Comparison of ENCODE assay signal across 8 cellular contexts in the genomic region with DNA sequence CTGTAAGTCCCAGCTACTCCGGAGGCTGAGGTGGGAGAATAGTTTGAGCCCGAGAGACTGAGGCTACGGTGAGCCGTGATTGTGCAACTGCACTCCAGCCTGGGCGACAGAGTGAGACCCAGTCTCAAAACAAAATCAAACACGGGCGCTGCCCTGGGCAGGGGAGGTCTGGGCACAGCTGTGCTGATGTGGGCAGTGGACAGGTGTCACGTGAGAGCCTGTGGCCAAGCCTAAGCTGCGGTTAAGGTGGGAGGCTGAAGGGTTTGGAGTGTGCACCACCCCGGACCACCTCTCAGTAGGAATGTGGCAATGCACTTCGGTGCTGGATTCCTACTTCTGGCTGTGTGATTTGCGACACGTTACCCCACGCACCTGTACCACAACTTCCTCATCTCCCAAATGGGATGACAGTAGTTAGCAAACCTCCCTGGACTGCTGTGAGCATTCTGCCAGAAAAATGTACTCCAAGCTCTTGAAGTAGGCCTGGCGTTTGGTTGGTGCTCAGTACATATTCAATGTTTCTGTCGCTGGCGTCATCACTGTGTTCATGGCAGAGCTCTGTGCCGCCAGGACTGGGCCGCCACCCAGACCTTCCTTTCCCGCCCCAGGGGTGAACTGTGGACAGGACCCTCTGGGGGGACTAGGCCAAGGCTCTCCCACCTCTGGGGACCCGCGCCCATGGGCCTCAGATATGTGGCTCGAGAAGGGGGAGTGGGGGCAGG. TPM values are rescaled to one million over a fixed set of nuclear protein-coding genes. Genes with fewer than 3 reads are reported as not detected.
DNase-seq lines count a peak whose midpoint lies in the region; ATAC-seq, FAIRE-seq and TF ChIP-seq lines count a peak whose summit lies in the region.

No MANE protein-coding gene starts in this region.

- DNase-seq in NCI-H146 (lab: John Stamatoyannopoulos, UW) (peak; percentile 40), NCI-H146 treated with DMSO at 0.1 percent for 48 hours (lab: John Stamatoyannopoulos, UW; ENCODE audit: unreplicated experiment) (no peak), stomach (no peak), GM13977 (ENCODE audit: low spot score) (no peak), frontal cortex (ENCODE audit: low spot score in 2 of 2) (no peak)

- H3K9me3 Mint-ChIP-seq in activated naive CD8-positive, alpha-beta T cell (ENCODE audit: low read depth): no peaks in the 10 kb centered on the region

- no peaks in the 10 kb centered on the region; the same call in 1 of the 2 replicates for H3K27me3 ChIP-seq in iPS-20b (ENCODE audit: insufficient read depth, low read length)
- no peaks in the 10 kb centered on the region for H3K27me3 ChIP-seq in stomach

- intact Hi-C loops in stomach (cut with DNase I; ENCODE audit: low total_unique reads): no loop called here

- peaks cover 3% of the 10 kb centered on the region for H3K36me3 Mint-ChIP-seq in activated naive CD8-positive, alpha-beta T cell

- ATAC-seq in GM19328 (IDR thresholded peaks at IDR 0.05; ENCODE audit: unreplicated experiment): no peak

- H3K36me3 ChIP-seq in iPS-20b (ENCODE audit: insufficient read depth, low read depth, low read length) (peaks cover 10% of the 10 kb centered on the region), stomach (no peaks in the 10 kb centered on the region)

- no peaks in the 10 kb centered on the region for H3K27me3 Mint-ChIP-seq in activated naive CD8-positive, alpha-beta T cell

- in situ Hi-C loops in GM13977 (cut with MboI; ENCODE audit: low pct_unique_long_range_greater_than_20kb, low sequenced_read_pairs, unreplicated experiment): no loop called here

- H3K9ac ChIP-seq in iPS-20b (ENCODE audit: low read depth, low read length): peak overlapping the region; percentile 89; the same call in 1 of the 2 replicates

- H3K4me1 ChIP-seq in iPS-20b (ENCODE audit: insufficient read depth, low read length) (peaks cover 2% of the 10 kb centered on the region; the same call in 1 of the 2 replicates), stomach (peaks cover 14 to 33% (median 26%) of the 10 kb centered on the region in 4 donors)

- no peak for TF ChIP-seq POLR2A in stomach (IDR thresholded peaks at IDR 0.05)

- FAIRE-seq in frontal cortex (lab: Jason Lieb, UNC): no peak

- no peak overlapping the region for H3K27ac ChIP-seq in iPS-20b (ENCODE audit: low read length)
- peak overlapping the region; percentile 78 to 83 (median 79) for H3K27ac ChIP-seq in stomach

- H3K4me1 Mint-ChIP-seq in activated naive CD8-positive, alpha-beta T cell (ENCODE audit: low read depth): peaks cover 34% of the 10 kb centered on the region

- peak overlapping the region; percentile 93 for H3K27ac Mint-ChIP-seq in activated naive CD8-positive, alpha-beta T cell

- TF ChIP-seq CTCF in stomach (IDR thresholded peaks at IDR 0.05) (no peak), GM13977 (IDR thresholded peaks at IDR 0.05; ENCODE audit: extremely low read depth, insufficient read depth, missing control alignments) (no peak)

- H3K4me3 Mint-ChIP-seq in activated naive CD8-positive, alpha-beta T cell: peak overlapping the region; percentile 90

- H3K4me3 ChIP-seq in iPS-20b (ENCODE audit: low read length) (peak overlapping the region; percentile 87), stomach (peak overlapping the region; percentile 72 to 91 (median 83))

- no peak for TF ChIP-seq EP300 in stomach (IDR thresholded peaks at IDR 0.05)

- WGBS in stomach, 5 donors: 91 to 98% (median 94%) methylated on average over 21 to 23 of the region's 23 CpGs

- H3K9me3 ChIP-seq in iPS-20b (ENCODE audit: insufficient read depth, low read depth, low read length) (no peaks in the 10 kb centered on the region), stomach (no peaks in the 10 kb centered on the region)

RNA-seq across cellular contexts. Expression of a gene that starts 0.8 kb away (rescaled TPM):
- total RNA-seq in stomach (10 to 100 TPM in 4 of 5 donors, 1 to 10 TPM in 1; 5.9 to 29.9 (median 13.2) TPM), frontal cortex (39.9 TPM)
- 1 to 10 TPM; 3.1 to 5.5 (median 4.1) TPM for polyA plus RNA-seq in stomach

RNA-seq across cellular contexts. Expression of a gene that starts 44.5 kb away (rescaled TPM):
- 10 to 100 TPM in 2 of 5 donors, 1 to 10 TPM in 2, under 1 TPM in 1; 0.89 to 42.9 (median 6.4) TPM for total RNA-seq in stomach
- polyA plus RNA-seq in stomach: 1 to 10 TPM; 1.5 to 2.0 (median 1.6) TPM
- 1.6 TPM for total RNA-seq in frontal cortex
